16 cellular contexts compared by ENCODE assay signal in genomic region chr2:181812106-181812745, GRCh38.
DNase-seq lines count a peak whose midpoint lies in the region; FAIRE-seq and TF ChIP-seq lines count a peak whose summit lies in the region.
"Had no signal": no experiment of that assay in that cellular context is flagged by ENCODE, and none has a peak within 500 bp of the region (broad histone marks: within the 10 kb centered on the region; RNA-seq: fewer than 3 reads in every experiment).

No MANE protein-coding gene starts in this region.

- H3K4me3 Mint-ChIP-seq in HFFc6 (peak overlapping the region; percentile 24; the same call in 1 of the 2 replicates), endothelial cell (ENCODE audit: unreplicated experiment) (no peak overlapping the region)
- H3K4me3 Mint-ChIP-seq: CD4-positive, CD25-positive, alpha-beta regulatory T cell; naive thymus-derived CD4-positive, alpha-beta T cell; T-helper 1 cell treated with Interleukin-12 subunit alpha and Interleukin-12 subunit beta and Interleukin-4 antibody, amounts not matched to agents 30 μg/mL and 1 μg/mL, for 36 hours had no signal

- H3K27ac Mint-ChIP-seq in HFFc6 (peak overlapping the region; percentile 82), endothelial cell (ENCODE audit: unreplicated experiment) (no peak overlapping the region)
- H3K27ac Mint-ChIP-seq: CD4-positive, CD25-positive, alpha-beta regulatory T cell; naive thymus-derived CD4-positive, alpha-beta T cell; T-helper 1 cell treated with Interleukin-12 subunit alpha and Interleukin-12 subunit beta and Interleukin-4 antibody, amounts not matched to agents 30 μg/mL and 1 μg/mL, for 36 hours had no signal

- DNase-seq in HFFc6 (no peak), adrenal gland (no peak), fibroblast of pulmonary artery (ENCODE audit: low read depth) (peak; percentile 68), stomach (no peak), endothelial cell (ENCODE audit: low spot score) (no peak), HTR-8/SVneo (ENCODE audit: insufficient read length, low spot score) (no peak), NCI-H2107 (lab: John Stamatoyannopoulos, UW) (no peak), NCI-H2171 treated with DMSO at 0.1 percent for 48 hours (lab: John Stamatoyannopoulos, UW) (no peak)
- DNase-seq: CD4-positive, CD25-positive, alpha-beta regulatory T cell; glutamatergic neuron; kidney; naive thymus-derived CD4-positive, alpha-beta T cell; NCI-H1694; NCI-H510A treated with DMSO at 0.1 percent for 48 hours had no signal

- H3K27ac ChIP-seq in adrenal gland (peak overlapping the region; percentile 35 to 89 (median 69)), stomach (peak overlapping the region in 4 of 5 donors; percentile 69 to 85 (median 81))
- H3K27ac ChIP-seq: prostate gland had no signal

- peaks cover 7 to 24% of the 10 kb centered on the region in 2 donors for H3K4me1 ChIP-seq in adrenal gland (replicated peaks in 1 of 2)
- peaks cover 0 to 43% (median 20%) of the 10 kb centered on the region in 4 donors for H3K4me1 ChIP-seq in stomach
- H3K4me1 ChIP-seq: prostate gland had no signal

- FAIRE-seq in HTR-8/SVneo (lab: Jason Lieb, UNC), result no peak
- FAIRE-seq: kidney had no signal

- 63 to 75% (median 69%) methylated on average over 2 of the region's 2 CpGs for WGBS in adrenal gland, 4 donors
- WGBS in stomach, 5 donors, result 24 to 61% (median 39%) methylated on average over 2 of the region's 2 CpGs

- H3K27me3 Mint-ChIP-seq in HFFc6 (ENCODE audit: insufficient read depth) (no peaks in the 10 kb centered on the region), endothelial cell (ENCODE audit: unreplicated experiment) (no peaks in the 10 kb centered on the region)

- intact Hi-C loops in adrenal gland (cut with DNase I) (no loop called here), stomach (cut with DNase I; ENCODE audit: low total_unique reads) (no loop called here)

- H3K27me3 ChIP-seq in adrenal gland (no peaks in the 10 kb centered on the region), stomach (no peaks in the 10 kb centered on the region)

- H3K4me1 Mint-ChIP-seq in HFFc6 (ENCODE audit: low read depth), result peaks cover 73% of the 10 kb centered on the region
- peaks cover 27% of the 10 kb centered on the region for H3K4me1 Mint-ChIP-seq in endothelial cell (ENCODE audit: unreplicated experiment)

- no peak overlapping the region for H3K4me3 ChIP-seq in adrenal gland
- H3K4me3 ChIP-seq in fibroblast of pulmonary artery (replicated peaks; ENCODE audit: low read depth, low read length), result no peak overlapping the region
- H3K4me3 ChIP-seq in stomach, result no peak overlapping the region
- H3K4me3 ChIP-seq: prostate gland had no signal

- H3K9me3 ChIP-seq in adrenal gland (replicated peaks in 1 of 3) (no peaks in the 10 kb centered on the region), stomach (no peaks in the 10 kb centered on the region)
- H3K9me3 ChIP-seq: prostate gland had no signal

- H3K36me3 ChIP-seq in adrenal gland (replicated peaks in 1 of 2), result no peaks in the 10 kb centered on the region
- H3K36me3 ChIP-seq in stomach, result no peaks in the 10 kb centered on the region
- H3K36me3 ChIP-seq: prostate gland had no signal

- TF ChIP-seq CTCF in HFFc6 (IDR thresholded peaks at IDR 0.05) (no peak), adrenal gland (IDR thresholded peaks at IDR 0.05) (no peak), fibroblast of pulmonary artery (IDR thresholded peaks at IDR 0.05; ENCODE audit: low read length, missing control alignments) (no peak), stomach (IDR thresholded peaks at IDR 0.05) (no peak), endothelial cell (IDR thresholded peaks at IDR 0.05; ENCODE audit: unreplicated experiment) (no peak)

- no peaks in the 10 kb centered on the region for H3K9me3 Mint-ChIP-seq in HFFc6
- H3K9me3 Mint-ChIP-seq in endothelial cell (ENCODE audit: unreplicated experiment), result no peaks in the 10 kb centered on the region
- H3K9me3 Mint-ChIP-seq: CD4-positive, CD25-positive, alpha-beta regulatory T cell; T-helper 1 cell treated with Interleukin-12 subunit alpha and Interleukin-12 subunit beta and Interleukin-4 antibody, amounts not matched to agents 30 μg/mL and 1 μg/mL, for 36 hours had no signal

- TF ChIP-seq POLR2A in adrenal gland (IDR thresholded peaks at IDR 0.05) (no peak), stomach (IDR thresholded peaks at IDR 0.05) (no peak)

- TF ChIP-seq EP300 in stomach (IDR thresholded peaks at IDR 0.05), result no peak

- peaks cover 11% of the 10 kb centered on the region; the same call in 1 of the 2 replicates for H3K36me3 Mint-ChIP-seq in HFFc6 (ENCODE audit: low read depth)
- no peaks in the 10 kb centered on the region for H3K36me3 Mint-ChIP-seq in endothelial cell (ENCODE audit: low read depth, unreplicated experiment)
- H3K36me3 Mint-ChIP-seq: CD4-positive, CD25-positive, alpha-beta regulatory T cell; naive thymus-derived CD4-positive, alpha-beta T cell had no signal
